In the genomic region with DNA sequence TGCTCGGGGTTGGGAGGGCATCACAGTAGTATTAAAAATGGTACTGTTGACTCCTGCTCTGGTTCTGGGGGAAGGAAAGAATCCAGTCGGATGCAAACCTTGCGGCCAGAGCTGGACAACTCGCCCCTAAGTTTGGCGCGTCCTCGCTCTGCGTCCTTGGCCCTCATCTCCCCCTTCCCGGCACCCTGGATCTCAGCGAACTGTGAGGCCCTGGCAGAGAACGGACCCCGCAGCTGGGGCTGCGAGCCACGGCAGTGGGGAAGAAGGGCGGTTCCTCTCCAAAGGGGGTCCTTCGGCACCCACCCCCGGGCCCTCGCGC, we compare ENCODE assay signal across 8 cellular contexts. TPM values are rescaled to one million over a fixed set of nuclear protein-coding genes. Genes with fewer than 3 reads are reported as not detected.
DNase-seq lines count a peak whose midpoint lies in the region; ATAC-seq and TF ChIP-seq lines count a peak whose summit lies in the region.

No MANE protein-coding gene starts in this region.

- no peak for ATAC-seq in esophagus mucosa
- ATAC-seq in GM19467 (IDR thresholded peaks at IDR 0.05; ENCODE audit: unreplicated experiment) = no peak

- H3K36me3 Mint-ChIP-seq in Calu3 (ENCODE audit: insufficient read depth, unreplicated experiment) (no peaks in the 10 kb centered on the region), endodermal cell (ENCODE audit: low read depth) (no peaks in the 10 kb centered on the region)

- H3K9me3 ChIP-seq in endodermal cell (ENCODE audit: control insufficient read depth, low read length) (no peaks in the 10 kb centered on the region), neuron (ENCODE audit: low read length) (peaks cover 3% of the 10 kb centered on the region)

- no peak overlapping the region for H3K27ac Mint-ChIP-seq in Calu3 (ENCODE audit: unreplicated experiment)
- H3K27ac Mint-ChIP-seq in endodermal cell = no peak overlapping the region

- H3K36me3 ChIP-seq in endodermal cell (ENCODE audit: control insufficient read depth, insufficient read depth, low read length) = no peaks in the 10 kb centered on the region
- no peaks in the 10 kb centered on the region for H3K36me3 ChIP-seq in neuron (ENCODE audit: insufficient read depth, low read length)

- H3K27ac ChIP-seq in endodermal cell (ENCODE audit: low read depth, low read length) = no peak overlapping the region

- WGBS in endodermal cell (ENCODE audit: insufficient coverage in 1 of 2, insufficient read length in 1 of 2), 2 experiments = 19% methylated on average over 9 of the region's 19 CpGs; no CpG with 5 or more reads in 1 of the 2 experiments

- H3K9me3 Mint-ChIP-seq in Calu3 (ENCODE audit: low read depth, unreplicated experiment) = no peaks in the 10 kb centered on the region
- peaks cover 55% of the 10 kb centered on the region for H3K9me3 Mint-ChIP-seq in endodermal cell

- H3K4me3 ChIP-seq in endodermal cell (ENCODE audit: low read length) (peak overlapping the region; percentile 71), neuron (ENCODE audit: low read length) (peak overlapping the region; percentile 55)

- H3K4me1 ChIP-seq in endodermal cell (ENCODE audit: control insufficient read depth, insufficient read depth, low read length) (no peaks in the 10 kb centered on the region), neuron (ENCODE audit: insufficient read depth, low read length) (peaks cover 8% of the 10 kb centered on the region)

- H3K4me3 Mint-ChIP-seq in Calu3 (ENCODE audit: low read depth, unreplicated experiment) (peak overlapping the region; percentile 72), endodermal cell (peak overlapping the region; percentile 56)

- TF ChIP-seq CTCF in Calu3 (IDR thresholded peaks at IDR 0.05; ENCODE audit: unreplicated experiment) (no peak), endodermal cell (conservative IDR thresholded peaks at IDR 0.05) (no peak)

- peaks cover 23% of the 10 kb centered on the region for H3K27me3 ChIP-seq in endodermal cell (ENCODE audit: control insufficient read depth, insufficient read depth, low read length, poor library complexity, severe bottlenecking)
- no peaks in the 10 kb centered on the region for H3K27me3 ChIP-seq in neuron (ENCODE audit: insufficient read depth, low read length)

- no peaks in the 10 kb centered on the region for H3K4me1 Mint-ChIP-seq in Calu3 (ENCODE audit: low read depth, unreplicated experiment)
- no peaks in the 10 kb centered on the region for H3K4me1 Mint-ChIP-seq in endodermal cell

- CTCF ChIA-PET in Calu3 (lab: Charles Lee) = no interaction called here

- DNase-seq in Calu3 (no peak), NCI-H69 (lab: John Stamatoyannopoulos, UW) (peak; percentile 65), endodermal cell (no peak), NCI-H2107 (lab: John Stamatoyannopoulos, UW) (no peak), midbrain (lab: John Stamatoyannopoulos, UW) (no peak)

- H3K27me3 Mint-ChIP-seq in Calu3 (ENCODE audit: unreplicated experiment) (peaks cover 19% of the 10 kb centered on the region), endodermal cell (ENCODE audit: insufficient read depth) (peaks cover 11% of the 10 kb centered on the region)

- no TSS peak for BruUV-seq in Calu3 (replicated peaks; lab: Mats Ljungman, UMichigan)

- no peak overlapping the region for H3K9ac ChIP-seq in endodermal cell (ENCODE audit: extremely low read depth, low read length, poor library complexity, severe bottlenecking)

- intact Hi-C loops in Calu3 (cut with micrococcal nuclease; ENCODE audit: unreplicated experiment) = no loop called here

- H2AFZ ChIP-seq in neuron (ENCODE audit: low read depth, low read length) = peak overlapping the region; percentile 95

RNA-seq across cellular contexts. Expression of gene ARHGEF6, which starts 14.0 kb away (rescaled TPM):
- total RNA-seq in Calu3 (2022) (0.07 and 0.17 TPM in 2 replicates), endodermal cell (1 to 10 TPM; 1.8 to 2.7 TPM), esophagus mucosa (1.2 TPM)
- polyA plus RNA-seq in endodermal cell (2013, experiment 1 of 2) = 4.0 TPM
- polyA plus RNA-seq in endodermal cell (2013, experiment 2 of 2) = 3.8 TPM
